Comparison of ENCODE assay signal across 2 cellular contexts in the genomic region with DNA sequence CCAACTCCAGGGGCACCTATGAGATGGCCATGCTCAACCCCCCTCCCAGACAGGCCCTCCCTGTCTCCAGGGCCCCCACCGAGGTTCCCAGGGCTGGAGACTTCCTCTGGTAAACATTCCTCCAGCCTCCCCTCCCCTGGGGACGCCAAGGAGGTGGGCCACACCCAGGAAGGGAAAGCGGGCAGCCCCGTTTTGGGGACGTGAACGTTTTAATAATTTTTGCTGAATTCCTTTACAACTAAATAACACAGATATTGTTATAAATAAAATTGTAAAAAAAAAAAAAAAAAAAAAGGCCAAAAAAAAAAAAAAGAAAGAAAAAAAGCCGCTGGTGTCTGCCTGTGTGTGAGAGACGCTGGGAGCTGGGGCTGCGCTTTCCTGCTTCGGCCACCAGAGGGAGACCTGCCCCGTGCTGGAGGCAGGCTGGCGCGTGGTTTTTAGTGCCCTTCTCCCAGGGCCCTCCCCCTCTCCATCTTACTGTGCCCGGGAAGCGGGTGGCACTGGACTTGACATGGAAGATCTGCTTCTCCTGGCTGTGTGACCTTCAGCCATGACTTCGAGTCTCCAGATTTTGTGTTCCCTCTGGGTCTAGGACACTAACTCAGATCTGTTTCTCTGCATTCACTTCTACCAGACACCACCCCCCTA.
TF ChIP-seq lines count a peak whose summit lies in the region.

No MANE protein-coding gene starts in this region.

TF ChIP-seq in HEK293T, 16 proteins besides CTCF, POLR2A, EP300 and RAD21:
- TF ChIP-seq ARNT (IDR thresholded peaks at IDR 0.05) (no peak), BHLHE40 (IDR thresholded peaks at IDR 0.05; ENCODE audit: borderline replicate concordance) (no peak), FOXM1 (IDR thresholded peaks at IDR 0.05; ENCODE audit: borderline replicate concordance) (no peak), L3MBTL2 (conservative IDR thresholded peaks at IDR 0.05) (no peak), NFRKB (IDR thresholded peaks at IDR 0.05) (no peak)
- TF ChIP-seq, protein P1, sequence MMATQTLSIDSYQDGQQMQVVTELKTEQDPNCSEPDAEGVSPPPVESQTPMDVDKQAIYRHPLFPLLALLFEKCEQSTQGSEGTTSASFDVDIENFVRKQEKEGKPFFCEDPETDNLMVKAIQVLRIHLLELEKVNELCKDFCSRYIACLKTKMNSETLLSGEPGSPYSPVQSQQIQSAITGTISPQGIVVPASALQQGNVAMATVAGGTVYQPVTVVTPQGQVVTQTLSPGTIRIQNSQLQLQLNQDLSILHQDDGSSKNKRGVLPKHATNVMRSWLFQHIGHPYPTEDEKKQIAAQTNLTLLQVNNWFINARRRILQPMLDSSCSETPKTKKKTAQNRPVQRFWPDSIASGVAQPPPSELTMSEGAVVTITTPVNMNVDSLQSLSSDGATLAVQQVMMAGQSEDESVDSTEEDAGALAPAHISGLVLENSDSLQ (IDR thresholded peaks at IDR 0.05) = no peak
TF ChIP-seq in HEK293T: peak in this region for 0.

TF ChIP-seq in K562, 482 proteins besides CTCF, POLR2A, EP300 and RAD21 (continues in another document):
- TF ChIP-seq, protein P2, sequence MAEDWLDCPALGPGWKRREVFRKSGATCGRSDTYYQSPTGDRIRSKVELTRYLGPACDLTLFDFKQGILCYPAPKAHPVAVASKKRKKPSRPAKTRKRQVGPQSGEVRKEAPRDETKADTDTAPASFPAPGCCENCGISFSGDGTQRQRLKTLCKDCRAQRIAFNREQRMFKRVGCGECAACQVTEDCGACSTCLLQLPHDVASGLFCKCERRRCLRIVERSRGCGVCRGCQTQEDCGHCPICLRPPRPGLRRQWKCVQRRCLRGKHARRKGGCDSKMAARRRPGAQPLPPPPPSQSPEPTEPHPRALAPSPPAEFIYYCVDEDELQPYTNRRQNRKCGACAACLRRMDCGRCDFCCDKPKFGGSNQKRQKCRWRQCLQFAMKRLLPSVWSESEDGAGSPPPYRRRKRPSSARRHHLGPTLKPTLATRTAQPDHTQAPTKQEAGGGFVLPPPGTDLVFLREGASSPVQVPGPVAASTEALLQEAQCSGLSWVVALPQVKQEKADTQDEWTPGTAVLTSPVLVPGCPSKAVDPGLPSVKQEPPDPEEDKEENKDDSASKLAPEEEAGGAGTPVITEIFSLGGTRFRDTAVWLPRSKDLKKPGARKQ (CRISPR knock-in tag; IDR thresholded peaks at IDR 0.05) = no peak
- TF ChIP-seq, protein P3, sequence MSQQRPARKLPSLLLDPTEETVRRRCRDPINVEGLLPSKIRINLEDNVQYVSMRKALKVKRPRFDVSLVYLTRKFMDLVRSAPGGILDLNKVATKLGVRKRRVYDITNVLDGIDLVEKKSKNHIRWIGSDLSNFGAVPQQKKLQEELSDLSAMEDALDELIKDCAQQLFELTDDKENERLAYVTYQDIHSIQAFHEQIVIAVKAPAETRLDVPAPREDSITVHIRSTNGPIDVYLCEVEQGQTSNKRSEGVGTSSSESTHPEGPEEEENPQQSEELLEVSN (IDR thresholded peaks at IDR 0.05; ENCODE audit: borderline replicate concordance in 1 of 2, extremely low read depth in 1 of 2, insufficient read depth in 1 of 2, insufficient read length in 1 of 2, low read depth in 1 of 2, low read length in 1 of 2, poor library complexity in 1 of 2, severe bottlenecking in 1 of 2) = peak in 1 of 2 experiments; percentile 42
- TF ChIP-seq SAFB2 (IDR thresholded peaks at IDR 0.05; ENCODE audit: borderline replicate concordance, low read depth, low read length, severe bottlenecking) = no peak
- no peak for TF ChIP-seq ILF3 (IDR thresholded peaks at IDR 0.05; ENCODE audit: borderline replicate concordance)
- TF ChIP-seq ZBED1 (IDR thresholded peaks at IDR 0.05) = no peak
- no peak for TF ChIP-seq HMG20B (CRISPR knock-in tag; IDR thresholded peaks at IDR 0.05)
- TF ChIP-seq, protein P4, sequence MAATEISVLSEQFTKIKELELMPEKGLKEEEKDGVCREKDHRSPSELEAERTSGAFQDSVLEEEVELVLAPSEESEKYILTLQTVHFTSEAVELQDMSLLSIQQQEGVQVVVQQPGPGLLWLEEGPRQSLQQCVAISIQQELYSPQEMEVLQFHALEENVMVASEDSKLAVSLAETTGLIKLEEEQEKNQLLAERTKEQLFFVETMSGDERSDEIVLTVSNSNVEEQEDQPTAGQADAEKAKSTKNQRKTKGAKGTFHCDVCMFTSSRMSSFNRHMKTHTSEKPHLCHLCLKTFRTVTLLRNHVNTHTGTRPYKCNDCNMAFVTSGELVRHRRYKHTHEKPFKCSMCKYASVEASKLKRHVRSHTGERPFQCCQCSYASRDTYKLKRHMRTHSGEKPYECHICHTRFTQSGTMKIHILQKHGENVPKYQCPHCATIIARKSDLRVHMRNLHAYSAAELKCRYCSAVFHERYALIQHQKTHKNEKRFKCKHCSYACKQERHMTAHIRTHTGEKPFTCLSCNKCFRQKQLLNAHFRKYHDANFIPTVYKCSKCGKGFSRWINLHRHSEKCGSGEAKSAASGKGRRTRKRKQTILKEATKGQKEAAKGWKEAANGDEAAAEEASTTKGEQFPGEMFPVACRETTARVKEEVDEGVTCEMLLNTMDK (IDR thresholded peaks at IDR 0.05; ENCODE audit: borderline replicate concordance, insufficient read depth, low read depth, low read length, poor library complexity, severe bottlenecking) = no peak
- TF ChIP-seq GTF2F1 (IDR thresholded peaks at IDR 0.05; ENCODE audit: low read depth, low read length) = no peak
- TF ChIP-seq TAL1 (IDR thresholded peaks at IDR 0.05) = no peak
- TF ChIP-seq ZNF121 (CRISPR knock-in tag; conservative IDR thresholded peaks at IDR 0.05) = no peak
- TF ChIP-seq NR2C1 (IDR thresholded peaks at IDR 0.05) = no peak
- no peak for TF ChIP-seq NR2C1 (tag; IDR thresholded peaks at IDR 0.05)
- no peak for TF ChIP-seq SMARCA5 (IDR thresholded peaks at IDR 0.05)
- TF ChIP-seq, protein P5, sequence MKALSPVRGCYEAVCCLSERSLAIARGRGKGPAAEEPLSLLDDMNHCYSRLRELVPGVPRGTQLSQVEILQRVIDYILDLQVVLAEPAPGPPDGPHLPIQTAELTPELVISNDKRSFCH (CRISPR knock-in tag; IDR thresholded peaks at IDR 0.05) = no peak
- TF ChIP-seq, protein P5 (tag; IDR thresholded peaks at IDR 0.05) = no peak
- TF ChIP-seq, protein P6, sequence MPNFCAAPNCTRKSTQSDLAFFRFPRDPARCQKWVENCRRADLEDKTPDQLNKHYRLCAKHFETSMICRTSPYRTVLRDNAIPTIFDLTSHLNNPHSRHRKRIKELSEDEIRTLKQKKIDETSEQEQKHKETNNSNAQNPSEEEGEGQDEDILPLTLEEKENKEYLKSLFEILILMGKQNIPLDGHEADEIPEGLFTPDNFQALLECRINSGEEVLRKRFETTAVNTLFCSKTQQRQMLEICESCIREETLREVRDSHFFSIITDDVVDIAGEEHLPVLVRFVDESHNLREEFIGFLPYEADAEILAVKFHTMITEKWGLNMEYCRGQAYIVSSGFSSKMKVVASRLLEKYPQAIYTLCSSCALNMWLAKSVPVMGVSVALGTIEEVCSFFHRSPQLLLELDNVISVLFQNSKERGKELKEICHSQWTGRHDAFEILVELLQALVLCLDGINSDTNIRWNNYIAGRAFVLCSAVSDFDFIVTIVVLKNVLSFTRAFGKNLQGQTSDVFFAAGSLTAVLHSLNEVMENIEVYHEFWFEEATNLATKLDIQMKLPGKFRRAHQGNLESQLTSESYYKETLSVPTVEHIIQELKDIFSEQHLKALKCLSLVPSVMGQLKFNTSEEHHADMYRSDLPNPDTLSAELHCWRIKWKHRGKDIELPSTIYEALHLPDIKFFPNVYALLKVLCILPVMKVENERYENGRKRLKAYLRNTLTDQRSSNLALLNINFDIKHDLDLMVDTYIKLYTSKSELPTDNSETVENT (CRISPR knock-in tag; IDR thresholded peaks at IDR 0.05) = no peak
- no peak for TF ChIP-seq ZNF717 (CRISPR knock-in tag; IDR thresholded peaks at IDR 0.05)
- TF ChIP-seq CREM (IDR thresholded peaks at IDR 0.05; ENCODE audit: low read depth) = peak; percentile 58
- TF ChIP-seq, protein P7, sequence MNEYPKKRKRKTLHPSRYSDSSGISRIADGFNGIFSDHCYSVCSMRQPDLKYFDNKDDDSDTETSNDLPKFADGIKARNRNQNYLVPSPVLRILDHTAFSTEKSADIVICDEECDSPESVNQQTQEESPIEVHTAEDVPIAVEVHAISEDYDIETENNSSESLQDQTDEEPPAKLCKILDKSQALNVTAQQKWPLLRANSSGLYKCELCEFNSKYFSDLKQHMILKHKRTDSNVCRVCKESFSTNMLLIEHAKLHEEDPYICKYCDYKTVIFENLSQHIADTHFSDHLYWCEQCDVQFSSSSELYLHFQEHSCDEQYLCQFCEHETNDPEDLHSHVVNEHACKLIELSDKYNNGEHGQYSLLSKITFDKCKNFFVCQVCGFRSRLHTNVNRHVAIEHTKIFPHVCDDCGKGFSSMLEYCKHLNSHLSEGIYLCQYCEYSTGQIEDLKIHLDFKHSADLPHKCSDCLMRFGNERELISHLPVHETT (CRISPR knock-in tag; conservative IDR thresholded peaks at IDR 0.05 in 1 of 2, IDR thresholded peaks at IDR 0.05 in 1 of 2) = no peak
- TF ChIP-seq, protein P8, sequence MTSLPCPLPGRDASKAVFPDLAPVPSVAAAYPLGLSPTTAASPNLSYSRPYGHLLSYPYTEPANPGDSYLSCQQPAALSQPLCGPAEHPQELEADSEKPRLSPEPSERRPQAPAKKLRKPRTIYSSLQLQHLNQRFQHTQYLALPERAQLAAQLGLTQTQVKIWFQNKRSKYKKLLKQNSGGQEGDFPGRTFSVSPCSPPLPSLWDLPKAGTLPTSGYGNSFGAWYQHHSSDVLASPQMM (CRISPR knock-in tag; IDR thresholded peaks at IDR 0.05) = no peak
- no peak for TF ChIP-seq TEAD1 (CRISPR knock-in tag; IDR thresholded peaks at IDR 0.05)
- TF ChIP-seq STAG1 (CRISPR knock-in tag; IDR thresholded peaks at IDR 0.05; ENCODE audit: borderline replicate concordance) = peak; percentile 62; the same call in 1 of the 2 replicates
- TF ChIP-seq SMAD3 (CRISPR knock-in tag; conservative IDR thresholded peaks at IDR 0.05) = no peak
- no peak for TF ChIP-seq ARID1B (IDR thresholded peaks at IDR 0.05)
- TF ChIP-seq CBFA2T2 (conservative IDR thresholded peaks at IDR 0.05) = no peak
- TF ChIP-seq RCOR1 (IDR thresholded peaks at IDR 0.05; ENCODE audit: borderline replicate concordance in 1 of 2, low read depth in 2 of 2, low read length in 2 of 2) = 0 out of 4 replicates have a peak, but pooled peaks of 1 of the 2 experiments have one; percentile 12
- no peak for TF ChIP-seq ZSCAN29 (IDR thresholded peaks at IDR 0.05)
- TF ChIP-seq BACH1 (tag; IDR thresholded peaks at IDR 0.05) = no peak
- TF ChIP-seq NCOA6 (IDR thresholded peaks at IDR 0.05) = no peak
- TF ChIP-seq TRIM24 (IDR thresholded peaks at IDR 0.05) = no peak
- TF ChIP-seq ZBTB17 (CRISPR knock-in tag; IDR thresholded peaks at IDR 0.05) = no peak
- TF ChIP-seq ZNF384 (IDR thresholded peaks at IDR 0.05; ENCODE audit: low read depth, low read length) = peak; percentile 89
- no peak for TF ChIP-seq MCM3 (IDR thresholded peaks at IDR 0.05)
- TF ChIP-seq ZNF408 (CRISPR knock-in tag; IDR thresholded peaks at IDR 0.05; ENCODE audit: low read depth) = no peak
- TF ChIP-seq, protein P9, sequence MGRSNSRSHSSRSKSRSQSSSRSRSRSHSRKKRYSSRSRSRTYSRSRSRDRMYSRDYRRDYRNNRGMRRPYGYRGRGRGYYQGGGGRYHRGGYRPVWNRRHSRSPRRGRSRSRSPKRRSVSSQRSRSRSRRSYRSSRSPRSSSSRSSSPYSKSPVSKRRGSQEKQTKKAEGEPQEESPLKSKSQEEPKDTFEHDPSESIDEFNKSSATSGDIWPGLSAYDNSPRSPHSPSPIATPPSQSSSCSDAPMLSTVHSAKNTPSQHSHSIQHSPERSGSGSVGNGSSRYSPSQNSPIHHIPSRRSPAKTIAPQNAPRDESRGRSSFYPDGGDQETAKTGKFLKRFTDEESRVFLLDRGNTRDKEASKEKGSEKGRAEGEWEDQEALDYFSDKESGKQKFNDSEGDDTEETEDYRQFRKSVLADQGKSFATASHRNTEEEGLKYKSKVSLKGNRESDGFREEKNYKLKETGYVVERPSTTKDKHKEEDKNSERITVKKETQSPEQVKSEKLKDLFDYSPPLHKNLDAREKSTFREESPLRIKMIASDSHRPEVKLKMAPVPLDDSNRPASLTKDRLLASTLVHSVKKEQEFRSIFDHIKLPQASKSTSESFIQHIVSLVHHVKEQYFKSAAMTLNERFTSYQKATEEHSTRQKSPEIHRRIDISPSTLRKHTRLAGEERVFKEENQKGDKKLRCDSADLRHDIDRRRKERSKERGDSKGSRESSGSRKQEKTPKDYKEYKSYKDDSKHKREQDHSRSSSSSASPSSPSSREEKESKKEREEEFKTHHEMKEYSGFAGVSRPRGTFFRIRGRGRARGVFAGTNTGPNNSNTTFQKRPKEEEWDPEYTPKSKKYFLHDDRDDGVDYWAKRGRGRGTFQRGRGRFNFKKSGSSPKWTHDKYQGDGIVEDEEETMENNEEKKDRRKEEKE (IDR thresholded peaks at IDR 0.05; ENCODE audit: borderline replicate concordance in 1 of 2, control insufficient read depth in 1 of 2, low read depth in 2 of 2, low read length in 1 of 2) = no peak
- TF ChIP-seq U2AF2 (optimal IDR thresholded peaks at IDR 0.05; ENCODE audit: low read depth, low read length) = no peak
- TF ChIP-seq, protein P10, sequence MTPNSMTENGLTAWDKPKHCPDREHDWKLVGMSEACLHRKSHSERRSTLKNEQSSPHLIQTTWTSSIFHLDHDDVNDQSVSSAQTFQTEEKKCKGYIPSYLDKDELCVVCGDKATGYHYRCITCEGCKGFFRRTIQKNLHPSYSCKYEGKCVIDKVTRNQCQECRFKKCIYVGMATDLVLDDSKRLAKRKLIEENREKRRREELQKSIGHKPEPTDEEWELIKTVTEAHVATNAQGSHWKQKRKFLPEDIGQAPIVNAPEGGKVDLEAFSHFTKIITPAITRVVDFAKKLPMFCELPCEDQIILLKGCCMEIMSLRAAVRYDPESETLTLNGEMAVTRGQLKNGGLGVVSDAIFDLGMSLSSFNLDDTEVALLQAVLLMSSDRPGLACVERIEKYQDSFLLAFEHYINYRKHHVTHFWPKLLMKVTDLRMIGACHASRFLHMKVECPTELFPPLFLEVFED (CRISPR knock-in tag; conservative IDR thresholded peaks at IDR 0.05) = no peak
- no peak for TF ChIP-seq ZNF12 (CRISPR knock-in tag; IDR thresholded peaks at IDR 0.05)
- no peak for TF ChIP-seq ZKSCAN8 (CRISPR knock-in tag; IDR thresholded peaks at IDR 0.05)
- TF ChIP-seq STAT5B (CRISPR knock-in tag; IDR thresholded peaks at IDR 0.05) = no peak
- TF ChIP-seq MED1 (CRISPR knock-in tag; IDR thresholded peaks at IDR 0.05; ENCODE audit: borderline replicate concordance) = no peak
- no peak for TF ChIP-seq TAF7 (tag; IDR thresholded peaks at IDR 0.05)
- TF ChIP-seq ARID2 (IDR thresholded peaks at IDR 0.05) = peak; percentile 63; the same call in 1 of the 2 replicates
- TF ChIP-seq, protein P11, sequence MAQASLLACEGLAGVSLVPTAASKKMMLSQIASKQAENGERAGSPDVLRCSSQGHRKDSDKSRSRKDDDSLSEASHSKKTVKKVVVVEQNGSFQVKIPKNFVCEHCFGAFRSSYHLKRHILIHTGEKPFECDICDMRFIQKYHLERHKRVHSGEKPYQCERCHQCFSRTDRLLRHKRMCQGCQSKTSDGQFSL (CRISPR knock-in tag; IDR thresholded peaks at IDR 0.05) = 0 out of 2 replicates have a peak, but pooled peaks have one; percentile 28
- TF ChIP-seq, protein P11 (tag; IDR thresholded peaks at IDR 0.05) = no peak
- no peak for TF ChIP-seq ZNF444 (CRISPR knock-in tag; IDR thresholded peaks at IDR 0.05)
- TF ChIP-seq KLF10 (CRISPR knock-in tag; IDR thresholded peaks at IDR 0.05) = no peak
- no peak for TF ChIP-seq NELFE (IDR thresholded peaks at IDR 0.05; ENCODE audit: insufficient read depth, insufficient read length)
- TF ChIP-seq HDAC3 (IDR thresholded peaks at IDR 0.05; ENCODE audit: borderline replicate concordance, partially characterized antibody) = no peak
